ENCODE assay signal across 8 cellular contexts in the genomic region with DNA sequence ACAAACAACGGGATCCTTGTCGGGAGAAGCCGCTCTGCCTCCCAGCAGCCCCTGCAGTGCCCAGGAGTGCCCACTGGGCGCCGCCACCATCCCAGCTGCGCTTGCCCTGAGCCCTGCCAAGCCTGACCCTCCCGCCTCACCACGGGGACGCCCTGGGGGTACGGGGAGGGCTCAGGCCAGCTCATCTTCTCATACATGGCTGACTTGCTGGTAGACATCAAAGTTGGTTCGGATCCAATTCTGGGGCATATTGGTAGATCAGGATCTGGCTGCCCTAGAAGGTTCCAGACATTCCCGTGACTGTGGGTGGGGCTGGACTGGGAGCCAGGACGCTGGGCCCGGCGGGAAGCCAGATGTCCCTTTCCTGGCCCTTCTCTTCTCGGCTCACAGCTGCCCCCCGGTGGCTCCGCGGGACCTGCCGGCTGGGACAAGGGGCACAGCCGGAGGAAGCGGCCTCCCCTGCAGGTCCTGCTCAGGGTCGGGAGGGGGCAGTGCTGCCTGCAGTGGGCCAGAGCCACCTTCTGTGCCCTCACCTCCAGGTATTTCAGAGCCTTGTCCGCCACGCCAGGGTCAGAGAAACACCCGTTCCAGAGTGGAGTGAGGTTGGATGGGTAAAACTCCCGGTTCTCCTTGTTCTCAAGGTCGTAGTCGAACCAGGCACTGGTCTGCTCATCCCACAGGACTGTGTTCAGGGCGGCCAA. TPM values are rescaled to one million over a fixed set of nuclear protein-coding genes. Genes with fewer than 3 reads are reported as not detected.
DNase-seq lines count a peak whose midpoint lies in the region; ATAC-seq and TF ChIP-seq lines count a peak whose summit lies in the region.

No MANE protein-coding gene starts in this region.

- no peaks in the 10 kb centered on the region for H3K27me3 ChIP-seq in Karpas-422 (ENCODE audit: low read length)

- H3K4me2 ChIP-seq in Karpas-422 (ENCODE audit: low read depth, low read length, poor library complexity, severe bottlenecking) = peak overlapping the region; percentile 42

- no peaks in the 10 kb centered on the region for H3K36me3 Mint-ChIP-seq in natural killer cell treated with Interleukin-12 subunit alpha and Interleukin-12 subunit beta and Interleukin-15 and Interleukin-18, amount 100 ng/mL, for 72 hours
- H3K36me3 Mint-ChIP-seq in stimulated activated naive B cell treated with anti-CD40 and anti-IgM and Interleukin-4, amounts not matched to agents 10 μg/mL and 1 μg/mL and 100 μg/mL, for 72 hours = no peaks in the 10 kb centered on the region

- peak overlapping the region; percentile 37; the same call in 1 of the 2 replicates for H3K9ac ChIP-seq in Karpas-422 (ENCODE audit: low read length)

- peaks cover 30 to 43% of the 10 kb centered on the region in 2 donors for H3K4me1 Mint-ChIP-seq in natural killer cell treated with Interleukin-12 subunit alpha and Interleukin-12 subunit beta and Interleukin-15 and Interleukin-18, amount 100 ng/mL, for 72 hours (ENCODE audit: low read depth in 2 of 2)
- peaks cover 15 to 29% of the 10 kb centered on the region in 2 donors for H3K4me1 Mint-ChIP-seq in stimulated activated naive B cell treated with anti-CD40 and anti-IgM and Interleukin-4, amounts not matched to agents 10 μg/mL and 1 μg/mL and 100 μg/mL, for 72 hours

- H3K9me2 ChIP-seq in Karpas-422 (replicated peaks; ENCODE audit: insufficient read depth, low read length) = no peaks in the 10 kb centered on the region

- peak; percentile 78 for ATAC-seq in GM21737 (IDR thresholded peaks at IDR 0.05; ENCODE audit: unreplicated experiment)
- peak; percentile 91 to 95 for ATAC-seq in natural killer cell treated with Interleukin-12 subunit alpha and Interleukin-12 subunit beta and Interleukin-15 and Interleukin-18, amount 100 ng/mL, for 72 hours
- peak; percentile 95 to 96 for ATAC-seq in stimulated activated naive B cell treated with anti-CD40 and anti-IgM and Interleukin-4, amounts not matched to agents 10 μg/mL and 1 μg/mL and 100 μg/mL, for 72 hours (replicated peaks)

- H3K4me3 ChIP-seq in Karpas-422 (ENCODE audit: low read length) = peak overlapping the region; percentile 36; the same call in 1 of the 2 replicates
- peak overlapping the region; percentile 50 for H3K4me3 ChIP-seq in fibroblast of pulmonary artery (replicated peaks; ENCODE audit: low read depth, low read length)

- H3K4me3 Mint-ChIP-seq in natural killer cell treated with Interleukin-12 subunit alpha and Interleukin-12 subunit beta and Interleukin-15 and Interleukin-18, amount 100 ng/mL, for 72 hours = peak overlapping the region; percentile 75
- peak overlapping the region; percentile 82 to 83 for H3K4me3 Mint-ChIP-seq in stimulated activated naive B cell treated with anti-CD40 and anti-IgM and Interleukin-4, amounts not matched to agents 10 μg/mL and 1 μg/mL and 100 μg/mL, for 72 hours

- peak; percentile 6 for DNase-seq in DMS114 treated with DMSO at 0.1 percent for 48 hours (lab: John Stamatoyannopoulos, UW; ENCODE audit: unreplicated experiment)
- peak; percentile 89 for DNase-seq in Karpas-422
- DNase-seq in RKO (ENCODE audit: low spot score) = peak; percentile 88
- peak; percentile 75 for DNase-seq in activated T-helper 9 cell treated with anti-CD3 and anti-CD28 coated beads, Interleukin-2, amount 50 U/mL, for 16 hours (ENCODE audit: low read depth)
- peak; percentile 92 for DNase-seq in fibroblast of pulmonary artery (ENCODE audit: low read depth)
- peak; percentile 87 for DNase-seq in natural killer cell treated with Interleukin-12 subunit alpha and Interleukin-12 subunit beta and Interleukin-15 and Interleukin-18, amount 100 ng/mL, for 72 hours (ENCODE audit: low spot score)
- peak; percentile 85 for DNase-seq in stimulated activated naive B cell treated with anti-CD40 and anti-IgM and Interleukin-4, amounts not matched to agents 10 μg/mL and 1 μg/mL and 100 μg/mL, for 72 hours

- no peak overlapping the region for H3K27ac ChIP-seq in Karpas-422 (ENCODE audit: low read length)

- H3K27ac Mint-ChIP-seq in natural killer cell treated with Interleukin-12 subunit alpha and Interleukin-12 subunit beta and Interleukin-15 and Interleukin-18, amount 100 ng/mL, for 72 hours = no peak overlapping the region
- H3K27ac Mint-ChIP-seq in stimulated activated naive B cell treated with anti-CD40 and anti-IgM and Interleukin-4, amounts not matched to agents 10 μg/mL and 1 μg/mL and 100 μg/mL, for 72 hours = peak overlapping the region; percentile 78

- H3K9me3 ChIP-seq in Karpas-422 (ENCODE audit: low read length) = no peaks in the 10 kb centered on the region

- H3K27me3 Mint-ChIP-seq in natural killer cell treated with Interleukin-12 subunit alpha and Interleukin-12 subunit beta and Interleukin-15 and Interleukin-18, amount 100 ng/mL, for 72 hours = peaks cover 5 to 14% of the 10 kb centered on the region in 2 donors
- H3K27me3 Mint-ChIP-seq in stimulated activated naive B cell treated with anti-CD40 and anti-IgM and Interleukin-4, amounts not matched to agents 10 μg/mL and 1 μg/mL and 100 μg/mL, for 72 hours = peaks cover 12 to 16% of the 10 kb centered on the region in 2 donors

- TF ChIP-seq CTCF in fibroblast of pulmonary artery (IDR thresholded peaks at IDR 0.05; ENCODE audit: low read length, missing control alignments) = peak; percentile 81

- no peaks in the 10 kb centered on the region for H3K36me3 ChIP-seq in Karpas-422 (ENCODE audit: insufficient read depth, low read length)

- H3K79me2 ChIP-seq in Karpas-422 (ENCODE audit: low read length) = no peaks in the 10 kb centered on the region

- H4K20me1 ChIP-seq in Karpas-422 (ENCODE audit: insufficient read depth, low read depth, low read length) = no peaks in the 10 kb centered on the region

- no peaks in the 10 kb centered on the region for H3K9me3 Mint-ChIP-seq in natural killer cell treated with Interleukin-12 subunit alpha and Interleukin-12 subunit beta and Interleukin-15 and Interleukin-18, amount 100 ng/mL, for 72 hours
- no peaks in the 10 kb centered on the region for H3K9me3 Mint-ChIP-seq in stimulated activated naive B cell treated with anti-CD40 and anti-IgM and Interleukin-4, amounts not matched to agents 10 μg/mL and 1 μg/mL and 100 μg/mL, for 72 hours

- H3K4me1 ChIP-seq in Karpas-422 (ENCODE audit: low read length) = peaks cover 6% of the 10 kb centered on the region

- no peak overlapping the region for H2AFZ ChIP-seq in Karpas-422 (ENCODE audit: low read length)

RNA-seq across cellular contexts. Expression of a gene that starts 10.6 kb away (rescaled TPM):
- not detected in 2 replicates for total RNA-seq in Karpas-422 (2014; rRNA removed; shearing (Covaris generic); ENCODE audit: low replicate concordance)
- total RNA-seq in natural killer cell treated with Interleukin-12 subunit alpha and Interleukin-12 subunit beta and Interleukin-15 and Interleukin-18, amount 100 ng/mL, for 72 hours = not detected

Comparison
In these comparisons a context has a peak if more than half of its experiments do, and no peak if none do; other contexts are left out.
1. DNase-seq: peak in every context shown above with its lines; median percentile 92 in fibroblast of pulmonary artery; 89 in Karpas-422; 88 in RKO; 87 in natural killer cell treated with Interleukin-12 subunit alpha and Interleukin-12 subunit beta and Interleukin-15 and Interleukin-18, amount 100 ng/mL, for 72 hours; 85 in stimulated activated naive B cell treated with anti-CD40 and anti-IgM and Interleukin-4, amounts not matched to agents 10 μg/mL and 1 μg/mL and 100 μg/mL, for 72 hours; 75 in activated T-helper 9 cell treated with anti-CD3 and anti-CD28 coated beads, Interleukin-2, amount 50 U/mL, for 16 hours; 6 in DMS114 treated with DMSO at 0.1 percent for 48 hours.